Comparison of ENCODE assay signal across 1 cellular context in genomic region chr2:74587664-74588277, GRCh38.
TF ChIP-seq lines count a peak whose summit lies in the region.

No MANE protein-coding gene starts in this region.

TF ChIP-seq in HEK293, 187 proteins besides CTCF, POLR2A, EP300 and RAD21 (continued from another document):
- TF ChIP-seq SP2 (tag by site-specific recombination; IDR thresholded peaks at IDR 0.05): no peak
- no peak for TF ChIP-seq ZNF433 (tag by site-specific recombination; IDR thresholded peaks at IDR 0.05; ENCODE audit: low read depth)
- TF ChIP-seq ZNF654 (tag by site-specific recombination; IDR thresholded peaks at IDR 0.05; ENCODE audit: low read depth): peak; percentile 78
- 0 out of 2 replicates have a peak, but pooled peaks have one; percentile 53 for TF ChIP-seq ZNF2 (tag by site-specific recombination; IDR thresholded peaks at IDR 0.05)
- TF ChIP-seq BCL11A (tag by site-specific recombination; IDR thresholded peaks at IDR 0.05; ENCODE audit: low read depth): no peak
- TF ChIP-seq ZNF677 (tag by site-specific recombination; IDR thresholded peaks at IDR 0.05): no peak
- no peak for TF ChIP-seq ZNF555 (tag by site-specific recombination; conservative IDR thresholded peaks at IDR 0.05)
